Comparison of ENCODE assay signal across 8 cellular contexts in genomic region chr11:6619021-6619745, GRCh38. TPM values are rescaled to one million over a fixed set of nuclear protein-coding genes. Genes with fewer than 3 reads are reported as not detected.
DNase-seq lines count a peak whose midpoint lies in the region; ATAC-seq and TF ChIP-seq lines count a peak whose summit lies in the region.

TSS of gene TPP1 (minus strand) at chr11:6619422. CDS start at chr11:6619400, 22 bp downstream.

- TF ChIP-seq CTCF in mucosa of descending colon (IDR thresholded peaks at IDR 0.05), result no peak

- intact Hi-C loops in mucosa of descending colon (cut with DNase I, micrococcal nuclease), result no loop called here

- peak within 1 kb of the TSS; percentile 86 for H3K27ac ChIP-seq in epithelial cell of prostate

- no peaks in the 10 kb centered on the region for H3K9me3 Mint-ChIP-seq in IgD-negative memory B cell

- H3K4me1 Mint-ChIP-seq in IgD-negative memory B cell, result peaks cover under 1 to 10% (median 9%) of the 10 kb centered on the region in 3 donors

- H3K4me1 ChIP-seq in mucosa of descending colon (ENCODE audit: low read depth), result peaks cover 9% of the 10 kb centered on the region

- H3K4me3 ChIP-seq in mucosa of descending colon, result peak within 1 kb of the TSS; percentile 50

- ATAC-seq in GM21576 (IDR thresholded peaks at IDR 0.05; ENCODE audit: unreplicated experiment) (peak; percentile 99), mucosa of descending colon (peak; percentile 96)

- no peak within 1 kb of the TSS for H3K27ac Mint-ChIP-seq in IgD-negative memory B cell

- no peak within 1 kb of the TSS for H3K4me3 Mint-ChIP-seq in IgD-negative memory B cell

- DNase-seq in DMS153 (lab: John Stamatoyannopoulos, UW) (peak; percentile 83), OCI-M1 (lab: John Stamatoyannopoulos, UW) (peak; percentile 95), activated T-cell treated with anti-CD3 and anti-CD28 coated beads for 24 hours (ENCODE audit: low read depth) (peak; percentile 86), epithelial cell of prostate (ENCODE audit: low read depth, low spot score) (peak; percentile 50), mucosa of descending colon (peak; percentile 90 to 98 (median 91))
- peak; percentile 84 for DNase-seq in stimulated activated CD8-positive, alpha-beta memory T cell treated with anti-CD3 and anti-CD28 coated beads, Interleukin-4, amount 100 ng/mL, for 24 hours (ENCODE audit: low read depth)

- no peaks in the 10 kb centered on the region for H3K36me3 ChIP-seq in mucosa of descending colon (ENCODE audit: low read depth)

- peaks cover 2% of the 10 kb centered on the region for H3K36me3 Mint-ChIP-seq in IgD-negative memory B cell

- H3K9me3 ChIP-seq in mucosa of descending colon, result no peaks in the 10 kb centered on the region

- no peaks in the 10 kb centered on the region for H3K27me3 Mint-ChIP-seq in IgD-negative memory B cell

RNA-seq across cellular contexts. Expression of gene TPP1, which starts in this region (rescaled TPM):
- 163 TPM for polyA plus RNA-seq in IgD-negative memory B cell
- 100 to 1,000 TPM in 1 of 3 donors, 10 to 100 TPM in 2; 86.4 to 116 (median 93.8) TPM for total RNA-seq in mucosa of descending colon

Comparison
In these comparisons a context has a peak if more than half of its experiments do, and no peak if none do; other contexts are left out.
1. Peak in every context shown above with its lines: DNase-seq, ATAC-seq, H3K4me3 ChIP-seq and H3K27ac ChIP-seq.